In the genomic region with DNA sequence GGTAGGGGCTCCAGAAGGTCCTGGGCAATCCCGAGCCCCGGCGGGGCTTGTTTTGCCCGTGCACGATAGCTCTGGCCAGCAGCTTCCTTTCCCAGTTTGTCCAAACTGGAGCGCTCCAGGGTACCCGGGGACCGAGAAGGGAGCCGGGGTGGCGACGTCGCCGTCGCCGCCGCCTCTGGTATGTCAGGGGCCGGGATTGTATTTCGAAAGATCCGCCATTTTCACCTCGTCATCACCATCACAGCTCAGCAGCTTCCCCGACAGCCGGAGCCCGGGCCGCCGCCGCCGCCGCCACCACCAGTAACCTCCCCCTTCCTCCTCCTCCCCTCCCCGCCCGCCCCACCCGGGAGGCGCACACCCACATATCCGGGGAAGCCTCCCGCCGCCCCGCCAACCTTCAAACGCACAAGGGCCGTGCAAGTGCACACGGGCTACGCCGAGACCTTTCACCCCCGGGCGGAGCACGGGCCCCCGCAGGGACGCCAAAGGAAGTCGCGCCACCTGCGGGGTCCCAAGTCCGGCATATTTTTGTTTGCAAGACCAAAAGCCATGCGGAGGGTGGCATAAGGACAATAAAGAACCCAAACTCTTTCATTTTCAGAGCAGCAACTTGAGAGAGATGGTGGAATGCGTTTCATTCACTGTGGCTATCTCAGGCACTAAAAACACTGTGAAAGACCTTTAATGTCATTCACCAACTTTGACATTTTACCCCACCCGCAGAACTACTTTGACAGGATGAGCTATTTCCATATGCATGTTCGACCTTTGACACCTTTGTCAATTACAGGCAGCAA, we compare ENCODE assay signal across 8 cellular contexts. TPM values are rescaled to one million over a fixed set of nuclear protein-coding genes. Genes with fewer than 3 reads are reported as not detected.
DNase-seq lines count a peak whose midpoint lies in the region; ATAC-seq and TF ChIP-seq lines count a peak whose summit lies in the region.

A gene (minus strand): TSS at position 302 of the 797 bp plus-strand sequence. CDS start 25,979 bp downstream, outside the sequence.

- peak within 1 kb of the TSS; percentile 81 for H3K4me3 ChIP-seq in ectodermal cell (ENCODE audit: insufficient read depth, low read depth, low read length)
- peak within 1 kb of the TSS; percentile 71 for H3K4me3 ChIP-seq in lung

- ATAC-seq in GM18868 (IDR thresholded peaks at IDR 0.05; ENCODE audit: unreplicated experiment) (peak; percentile 43), HG03135 (IDR thresholded peaks at IDR 0.05; ENCODE audit: unreplicated experiment) (peak; percentile 47), lung (ENCODE audit: insufficient read depth, low FRiP score) (peak; percentile 39)

- 0 to 1% methylated on average over 50 to 52 of the region's 54 CpGs for WGBS in ectodermal cell, 2 experiments
- 0 to 1% methylated on average over 47 to 54 of the region's 54 CpGs for WGBS in lung, 2 donors

- H3K27me3 ChIP-seq in ectodermal cell (ENCODE audit: control insufficient read depth, insufficient read depth, low read length, poor library complexity, severe bottlenecking) (peaks cover 16% of the 10 kb centered on the region), lung (ENCODE audit: control insufficient read depth, insufficient read depth) (no peaks in the 10 kb centered on the region)

- no peak for TF ChIP-seq CTCF in lung (IDR thresholded peaks at IDR 0.05; ENCODE audit: control extremely low read depth, extremely low read depth)

- peak; percentile 86 for DNase-seq in AG08395 (ENCODE audit: low spot score)
- DNase-seq in NK-92 treated with Interleukin-12 subunit alpha and Interleukin-12 subunit beta, amount 100 ng/mL, for 24 hours (lab: John Stamatoyannopoulos, UW) = peak; percentile 79
- DNase-seq in activated CD8-positive, alpha-beta memory T cell treated with anti-CD3 and anti-CD28 coated beads for 1 hour (ENCODE audit: extremely low read depth in 1 of 2, low read depth in 1 of 2) = peak; percentile 64 to 76
- peak; percentile 84 for DNase-seq in lung (ENCODE audit: low spot score)
- DNase-seq in stimulated activated CD4-positive, alpha-beta T cell treated with anti-CD3 and anti-CD28 coated beads, TNF-alpha, amount 100 ng/mL, for 4 hours (ENCODE audit: low read depth in 3 of 3) = peak; percentile 62 to 78 (median 69)

- no peaks in the 10 kb centered on the region for H3K36me3 ChIP-seq in ectodermal cell (ENCODE audit: control insufficient read depth, insufficient read depth, low read length)
- no peaks in the 10 kb centered on the region for H3K36me3 ChIP-seq in lung (ENCODE audit: control insufficient read depth in 2 of 2, insufficient read depth in 2 of 2, low read length in 2 of 2)

- peaks cover 8% of the 10 kb centered on the region for H3K4me1 ChIP-seq in ectodermal cell (ENCODE audit: control insufficient read depth, insufficient read depth, low read length)
- peaks cover 1 to 11% of the 10 kb centered on the region in 2 donors for H3K4me1 ChIP-seq in lung (ENCODE audit: control insufficient read depth in 2 of 2, insufficient read depth in 2 of 2, low read length in 2 of 2)

- H3K27ac ChIP-seq in ectodermal cell (ENCODE audit: insufficient read depth, low read depth, low read length, poor library complexity, severe bottlenecking) (peak within 1 kb of the TSS; percentile 76), lung (ENCODE audit: low read depth in 1 of 2, low read length in 1 of 2) (peak within 1 kb of the TSS; percentile 96 to 97)

- no peaks in the 10 kb centered on the region for H3K9me3 ChIP-seq in ectodermal cell (ENCODE audit: control insufficient read depth, low read length)
- H3K9me3 ChIP-seq in lung (ENCODE audit: control insufficient read depth in 2 of 2, insufficient read depth in 1 of 2, low read length in 1 of 2) = no peaks in the 10 kb centered on the region

RNA-seq across cellular contexts. Expression of the gene that starts here (rescaled TPM):
- 13.4 TPM for polyA plus RNA-seq in ectodermal cell (2013, experiment 1 of 4)
- polyA plus RNA-seq in ectodermal cell (2013, experiment 2 of 4) = 12.7 TPM
- polyA plus RNA-seq in ectodermal cell (2013, experiment 3 of 4) = 11.4 TPM
- polyA plus RNA-seq in ectodermal cell (2013, experiment 4 of 4) = 12.8 TPM
- 10 to 100 TPM; 10.2 to 14.1 TPM for total RNA-seq in lung
- 1 to 10 TPM; 2.7 to 4.4 TPM for polyA plus RNA-seq in lung

Comparison
In these comparisons a context has a peak if more than half of its experiments do, and no peak if none do; other contexts are left out.
1. Peak in every context shown above with its lines: DNase-seq, ATAC-seq, H3K4me3 ChIP-seq and H3K27ac ChIP-seq.